ENCODE assay signal across 30 cellular contexts in the genomic region with DNA sequence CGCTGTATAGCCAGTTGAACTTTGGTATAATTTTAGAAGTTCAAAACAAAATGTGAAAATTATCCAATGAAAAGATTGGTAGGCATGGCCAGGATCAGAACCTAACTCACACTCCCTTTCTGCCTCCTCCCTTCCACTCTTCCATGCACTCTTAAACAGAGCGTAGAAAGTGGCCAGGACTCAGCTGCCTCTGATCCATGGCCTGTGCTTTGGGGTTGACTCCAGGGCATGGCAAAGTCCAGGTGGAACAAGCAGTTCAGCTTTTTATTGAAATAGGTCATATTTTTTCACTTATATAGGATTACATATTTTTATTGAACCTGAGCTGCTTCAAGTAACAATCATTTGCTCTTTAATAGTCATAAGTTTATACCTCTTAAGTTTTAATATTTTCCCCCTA.
"Had no signal": no experiment of that assay in that cellular context is flagged by ENCODE, and none has a peak within 500 bp of the region (broad histone marks: within the 10 kb centered on the region; RNA-seq: fewer than 3 reads in every experiment).

No MANE protein-coding gene starts in this region.

- DNase-seq: activated CD4-positive, alpha-beta memory T cell treated with anti-CD3 and anti-CD28 coated beads, Interleukin-2, amount 10 ng/mL, durations not matched to agents 7 days and 5 days; activated CD4-positive, alpha-beta T cell treated with anti-CD3 and anti-CD28 coated beads for 36 hours; activated CD4-positive, alpha-beta T cell treated with anti-CD3 and anti-CD28 coated beads, Interleukin-2, amount 10 ng/mL, durations not matched to agents 24 days and 14 days; activated CD4-positive, alpha-beta T cell treated with anti-CD3 and anti-CD28 coated beads, Interleukin-2, amount 50 U/mL, for 4 hours; activated CD4-positive, CD25-positive, alpha-beta regulatory T cell; activated CD4-positive, CD25-positive, alpha-beta regulatory T cell treated with anti-CD3 and anti-CD28 coated beads, Interleukin-2, amount 50 U/mL, for 72 hours; activated CD8-positive, alpha-beta memory T cell treated with anti-CD3 and anti-CD28 coated beads, Interleukin-2, amount 50 U/mL, for 48 hours; activated gamma-delta T cell; activated naive CD4-positive, alpha-beta T cell; activated naive CD4-positive, alpha-beta T cell treated with anti-CD3 and anti-CD28 coated beads, Interleukin-2, amount 10 ng/mL, durations not matched to agents 7 days and 5 days; activated naive CD8-positive, alpha-beta T cell treated with anti-CD3 and anti-CD28 coated beads, Interleukin-2, amount 10 ng/mL, durations not matched to agents 7 days and 5 days; activated T-cell treated with anti-CD3 and anti-CD28 coated beads for 4 hours; activated T-cell treated with anti-CD3 and anti-CD28 coated beads, Interleukin-2, amount 50 U/mL, for 24 hours; activated T-cell treated with anti-CD3 and anti-CD28 coated beads, Interleukin-2, amount 50 U/mL, for 72 hours; central memory CD4-positive, alpha-beta T cell; cerebellar nuclear complex; colonic mucosa; effector CD4-positive, alpha-beta T cell; esophagus squamous epithelium; foreskin melanocyte; T-helper 1 cell; T-helper 17 cell; T1000 had no signal

- H3K36me3 ChIP-seq: cardiac muscle cell had no signal

- H3K9me3 ChIP-seq: ascending aorta, breast epithelium, colonic mucosa, esophagus squamous epithelium, gastroesophageal sphincter had no signal

- FAIRE-seq: endometrium had no signal

- H3K4me1 ChIP-seq: breast epithelium, colonic mucosa had no signal

- H3K4me3 ChIP-seq: ascending aorta, breast epithelium, cardiac muscle cell, colonic mucosa, esophagus squamous epithelium, gastroesophageal sphincter had no signal

- H3K27me3 ChIP-seq: ascending aorta, breast epithelium, colonic mucosa, esophagus squamous epithelium, gastroesophageal sphincter had no signal

- ATAC-seq: activated CD4-positive, alpha-beta T cell treated with anti-CD3 and anti-CD28 coated beads for 36 hours; activated naive CD4-positive, alpha-beta T cell treated with anti-CD3 and anti-CD28 coated beads, Interleukin-2, amount 50 U/mL, for 72 hours; activated T-cell treated with anti-CD3 and anti-CD28 coated beads, Interleukin-2, amount 50 U/mL, for 72 hours; gastroesophageal sphincter; T-helper 17 cell had no signal

- H3K27ac ChIP-seq: ascending aorta, breast epithelium, cardiac muscle cell, colonic mucosa, epithelial cell of prostate, esophagus squamous epithelium, gastroesophageal sphincter had no signal
